In genomic region chr7:90173127-90173844, GRCh38 we compare ENCODE assay signal across 1 cellular context.
TF ChIP-seq lines count a peak whose summit lies in the region.

No MANE protein-coding gene starts in this region.

TF ChIP-seq in GM23338, 12 proteins besides CTCF, POLR2A, EP300 and RAD21 (continued from another document):
- TF ChIP-seq, protein P1, sequence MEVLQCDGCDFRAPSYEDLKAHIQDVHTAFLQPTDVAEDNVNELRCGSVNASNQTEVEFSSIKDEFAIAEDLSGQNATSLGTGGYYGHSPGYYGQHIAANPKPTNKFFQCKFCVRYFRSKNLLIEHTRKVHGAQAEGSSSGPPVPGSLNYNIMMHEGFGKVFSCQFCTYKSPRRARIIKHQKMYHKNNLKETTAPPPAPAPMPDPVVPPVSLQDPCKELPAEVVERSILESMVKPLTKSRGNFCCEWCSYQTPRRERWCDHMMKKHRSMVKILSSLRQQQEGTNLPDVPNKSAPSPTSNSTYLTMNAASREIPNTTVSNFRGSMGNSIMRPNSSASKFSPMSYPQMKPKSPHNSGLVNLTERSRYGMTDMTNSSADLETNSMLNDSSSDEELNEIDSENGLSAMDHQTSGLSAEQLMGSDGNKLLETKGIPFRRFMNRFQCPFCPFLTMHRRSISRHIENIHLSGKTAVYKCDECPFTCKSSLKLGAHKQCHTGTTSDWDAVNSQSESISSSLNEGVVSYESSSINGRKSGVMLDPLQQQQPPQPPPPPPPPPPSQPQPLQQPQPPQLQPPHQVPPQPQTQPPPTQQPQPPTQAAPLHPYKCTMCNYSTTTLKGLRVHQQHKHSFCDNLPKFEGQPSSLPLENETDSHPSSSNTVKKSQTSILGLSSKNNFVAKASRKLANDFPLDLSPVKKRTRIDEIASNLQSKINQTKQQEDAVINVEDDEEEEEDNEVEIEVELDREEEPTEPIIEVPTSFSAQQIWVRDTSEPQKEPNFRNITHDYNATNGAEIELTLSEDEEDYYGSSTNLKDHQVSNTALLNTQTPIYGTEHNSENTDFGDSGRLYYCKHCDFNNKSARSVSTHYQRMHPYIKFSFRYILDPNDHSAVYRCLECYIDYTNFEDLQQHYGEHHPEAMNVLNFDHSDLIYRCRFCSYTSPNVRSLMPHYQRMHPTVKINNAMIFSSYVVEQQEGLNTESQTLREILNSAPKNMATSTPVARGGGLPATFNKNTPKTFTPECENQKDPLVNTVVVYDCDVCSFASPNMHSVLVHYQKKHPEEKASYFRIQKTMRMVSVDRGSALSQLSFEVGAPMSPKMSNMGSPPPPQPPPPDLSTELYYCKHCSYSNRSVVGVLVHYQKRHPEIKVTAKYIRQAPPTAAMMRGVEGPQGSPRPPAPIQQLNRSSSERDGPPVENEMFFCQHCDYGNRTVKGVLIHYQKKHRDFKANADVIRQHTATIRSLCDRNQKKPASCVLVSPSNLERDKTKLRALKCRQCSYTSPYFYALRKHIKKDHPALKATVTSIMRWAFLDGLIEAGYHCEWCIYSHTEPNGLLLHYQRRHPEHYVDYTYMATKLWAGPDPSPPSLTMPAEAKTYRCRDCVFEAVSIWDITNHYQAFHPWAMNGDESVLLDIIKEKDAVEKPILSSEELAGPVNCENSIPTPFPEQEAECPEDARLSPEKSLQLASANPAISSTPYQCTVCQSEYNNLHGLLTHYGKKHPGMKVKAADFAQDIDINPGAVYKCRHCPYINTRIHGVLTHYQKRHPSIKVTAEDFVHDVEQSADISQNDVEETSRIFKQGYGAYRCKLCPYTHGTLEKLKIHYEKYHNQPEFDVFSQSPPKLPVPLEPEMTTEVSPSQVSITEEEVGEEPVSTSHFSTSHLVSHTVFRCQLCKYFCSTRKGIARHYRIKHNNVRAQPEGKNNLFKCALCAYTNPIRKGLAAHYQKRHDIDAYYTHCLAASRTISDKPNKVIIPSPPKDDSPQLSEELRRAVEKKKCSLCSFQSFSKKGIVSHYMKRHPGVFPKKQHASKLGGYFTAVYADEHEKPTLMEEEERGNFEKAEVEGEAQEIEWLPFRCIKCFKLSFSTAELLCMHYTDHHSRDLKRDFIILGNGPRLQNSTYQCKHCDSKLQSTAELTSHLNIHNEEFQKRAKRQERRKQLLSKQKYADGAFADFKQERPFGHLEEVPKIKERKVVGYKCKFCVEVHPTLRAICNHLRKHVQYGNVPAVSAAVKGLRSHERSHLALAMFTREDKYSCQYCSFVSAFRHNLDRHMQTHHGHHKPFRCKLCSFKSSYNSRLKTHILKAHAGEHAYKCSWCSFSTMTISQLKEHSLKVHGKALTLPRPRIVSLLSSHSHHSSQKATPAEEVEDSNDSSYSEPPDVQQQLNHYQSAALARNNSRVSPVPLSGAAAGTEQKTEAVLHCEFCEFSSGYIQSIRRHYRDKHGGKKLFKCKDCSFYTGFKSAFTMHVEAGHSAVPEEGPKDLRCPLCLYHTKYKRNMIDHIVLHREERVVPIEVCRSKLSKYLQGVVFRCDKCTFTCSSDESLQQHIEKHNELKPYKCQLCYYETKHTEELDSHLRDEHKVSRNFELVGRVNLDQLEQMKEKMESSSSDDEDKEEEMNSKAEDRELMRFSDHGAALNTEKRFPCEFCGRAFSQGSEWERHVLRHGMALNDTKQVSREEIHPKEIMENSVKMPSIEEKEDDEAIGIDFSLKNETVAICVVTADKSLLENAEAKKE (CRISPR knock-in tag; IDR thresholded peaks at IDR 0.05), result no peak
- TF ChIP-seq NANOG (IDR thresholded peaks at IDR 0.05; ENCODE audit: borderline replicate concordance), result no peak
- TF ChIP-seq CREB1 (CRISPR knock-in tag; IDR thresholded peaks at IDR 0.05; ENCODE audit: low read depth), result no peak
- no peak for TF ChIP-seq ZNF331 (CRISPR knock-in tag; IDR thresholded peaks at IDR 0.05; ENCODE audit: low read depth)
- TF ChIP-seq, protein P2, sequence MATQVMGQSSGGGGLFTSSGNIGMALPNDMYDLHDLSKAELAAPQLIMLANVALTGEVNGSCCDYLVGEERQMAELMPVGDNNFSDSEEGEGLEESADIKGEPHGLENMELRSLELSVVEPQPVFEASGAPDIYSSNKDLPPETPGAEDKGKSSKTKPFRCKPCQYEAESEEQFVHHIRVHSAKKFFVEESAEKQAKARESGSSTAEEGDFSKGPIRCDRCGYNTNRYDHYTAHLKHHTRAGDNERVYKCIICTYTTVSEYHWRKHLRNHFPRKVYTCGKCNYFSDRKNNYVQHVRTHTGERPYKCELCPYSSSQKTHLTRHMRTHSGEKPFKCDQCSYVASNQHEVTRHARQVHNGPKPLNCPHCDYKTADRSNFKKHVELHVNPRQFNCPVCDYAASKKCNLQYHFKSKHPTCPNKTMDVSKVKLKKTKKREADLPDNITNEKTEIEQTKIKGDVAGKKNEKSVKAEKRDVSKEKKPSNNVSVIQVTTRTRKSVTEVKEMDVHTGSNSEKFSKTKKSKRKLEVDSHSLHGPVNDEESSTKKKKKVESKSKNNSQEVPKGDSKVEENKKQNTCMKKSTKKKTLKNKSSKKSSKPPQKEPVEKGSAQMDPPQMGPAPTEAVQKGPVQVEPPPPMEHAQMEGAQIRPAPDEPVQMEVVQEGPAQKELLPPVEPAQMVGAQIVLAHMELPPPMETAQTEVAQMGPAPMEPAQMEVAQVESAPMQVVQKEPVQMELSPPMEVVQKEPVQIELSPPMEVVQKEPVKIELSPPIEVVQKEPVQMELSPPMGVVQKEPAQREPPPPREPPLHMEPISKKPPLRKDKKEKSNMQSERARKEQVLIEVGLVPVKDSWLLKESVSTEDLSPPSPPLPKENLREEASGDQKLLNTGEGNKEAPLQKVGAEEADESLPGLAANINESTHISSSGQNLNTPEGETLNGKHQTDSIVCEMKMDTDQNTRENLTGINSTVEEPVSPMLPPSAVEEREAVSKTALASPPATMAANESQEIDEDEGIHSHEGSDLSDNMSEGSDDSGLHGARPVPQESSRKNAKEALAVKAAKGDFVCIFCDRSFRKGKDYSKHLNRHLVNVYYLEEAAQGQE (IDR thresholded peaks at IDR 0.05; ENCODE audit: unreplicated experiment), result no peak
- TF ChIP-seq POLR2AphosphoS5 (IDR thresholded peaks at IDR 0.05; ENCODE audit: low read depth), result no peak
- TF ChIP-seq ZNF114 (CRISPR knock-in tag; IDR thresholded peaks at IDR 0.05), result no peak
- TF ChIP-seq STAT1 (IDR thresholded peaks at IDR 0.05; ENCODE audit: unreplicated experiment), result no peak
- TF ChIP-seq EZH2 (IDR thresholded peaks at IDR 0.05; ENCODE audit: low read depth, unreplicated experiment), result no peak
- TF ChIP-seq EZH2phosphoT487 (IDR thresholded peaks at IDR 0.05; ENCODE audit: unreplicated experiment), result no peak
